In the genomic region with DNA sequence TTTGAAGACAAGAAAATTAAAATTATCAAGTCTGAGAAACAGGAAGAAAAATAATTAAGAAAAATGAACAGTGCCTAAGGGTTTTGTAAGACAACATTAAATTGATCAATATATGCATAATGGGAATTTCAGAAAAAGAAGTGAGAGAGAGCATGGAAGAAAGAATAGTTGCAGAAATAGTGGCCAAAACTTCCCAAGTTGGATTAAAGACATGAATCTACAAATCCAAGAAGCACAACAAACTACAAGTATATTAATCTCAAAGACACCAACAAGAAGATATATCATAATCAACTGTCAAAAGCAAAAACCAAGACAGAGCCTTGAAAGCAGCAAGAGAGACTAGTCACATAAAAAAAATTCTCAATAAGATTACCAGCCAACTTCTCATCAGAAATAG, we compare ENCODE assay signal across 27 cellular contexts.
"Had no signal": no experiment of that assay in that cellular context is flagged by ENCODE, and none has a peak within 500 bp of the region (broad histone marks: within the 10 kb centered on the region; RNA-seq: fewer than 3 reads in every experiment).

No MANE protein-coding gene starts in this region.

- H3K36me3 ChIP-seq: colonic mucosa, esophagus muscularis mucosa, esophagus squamous epithelium, gastrocnemius medialis, gastroesophageal sphincter, heart left ventricle, heart right ventricle had no signal

- H3K27ac ChIP-seq: colonic mucosa, coronary artery, dorsolateral prefrontal cortex, epithelial cell of prostate, esophagus muscularis mucosa, esophagus squamous epithelium, foreskin keratinocyte, gastrocnemius medialis, gastroesophageal sphincter, heart left ventricle, heart right ventricle had no signal

- H3K4me1 ChIP-seq: colonic mucosa, esophagus muscularis mucosa, esophagus squamous epithelium, foreskin keratinocyte, gastrocnemius medialis, gastroesophageal sphincter, heart left ventricle, heart right ventricle had no signal

- H3K4me3 ChIP-seq: colonic mucosa, coronary artery, dorsolateral prefrontal cortex, esophagus muscularis mucosa, esophagus squamous epithelium, gastrocnemius medialis, gastroesophageal sphincter, heart left ventricle, heart right ventricle had no signal

- H3K27me3 ChIP-seq: colonic mucosa, dorsolateral prefrontal cortex, esophagus muscularis mucosa, esophagus squamous epithelium, foreskin keratinocyte, gastrocnemius medialis, gastroesophageal sphincter, heart left ventricle, heart right ventricle had no signal

- ATAC-seq: effector memory CD8-positive, alpha-beta T cell; esophagus mucosa; foreskin keratinocyte; gastrocnemius medialis; gastroesophageal sphincter; heart left ventricle; heart right ventricle had no signal

- FAIRE-seq: colon, endometrium, endothelial cell of umbilical vein had no signal

- DNase-seq: colonic mucosa; cortex of kidney; dermis blood vessel endothelial cell; dorsolateral prefrontal cortex; effector CD4-positive, alpha-beta T cell; effector CD8-positive, alpha-beta T cell; effector memory CD4-positive, alpha-beta T cell; effector memory CD8-positive, alpha-beta T cell; endodermal cell; erythroblast; esophagus squamous epithelium; foreskin fibroblast; foreskin keratinocyte; foreskin melanocyte; gastrocnemius medialis; glutamatergic neuron; head of caudate nucleus; heart left ventricle; heart right ventricle had no signal

- H3K9me3 ChIP-seq: colonic mucosa had no signal
